Comparison of ENCODE assay signal across 12 cellular contexts in genomic region chr12:49869816-49870500, GRCh38. TPM values are rescaled to one million over a fixed set of nuclear protein-coding genes. Genes with fewer than 3 reads are reported as not detected.
DNase-seq lines count a peak whose midpoint lies in the region; ATAC-seq and TF ChIP-seq lines count a peak whose summit lies in the region.
"Had no signal": no experiment of that assay in that cellular context is flagged by ENCODE, and none has a peak within 500 bp of the region (broad histone marks: within the 10 kb centered on the region; RNA-seq: fewer than 3 reads in every experiment).

No MANE protein-coding gene starts in this region.

- no peak for TF ChIP-seq POLR2A in body of pancreas (IDR thresholded peaks at IDR 0.05)
- no peak for TF ChIP-seq POLR2A in spleen (IDR thresholded peaks at IDR 0.05)

- ATAC-seq in body of pancreas (no peak), HG02970 (IDR thresholded peaks at IDR 0.05; ENCODE audit: low FRiP score, unreplicated experiment) (no peak)

- H3K4me3 Mint-ChIP-seq in Caco-2 (ENCODE audit: unreplicated experiment): no peak overlapping the region
- H3K4me3 Mint-ChIP-seq: activated naive CD4-positive, alpha-beta T cell treated with anti-CD3 and anti-CD28 coated beads, Interleukin-2, amount 50 U/mL, for 24 hours; immature natural killer cell had no signal

- peak overlapping the region; percentile 19 to 59 (median 57) for H3K27ac ChIP-seq in body of pancreas
- H3K27ac ChIP-seq in spleen: peak overlapping the region in 1 of 8 donors; percentile 45

- POLR2A ChIA-PET in Caco-2 (lab: Charles Lee): no interaction called here

- peaks cover 6% of the 10 kb centered on the region for H3K36me3 Mint-ChIP-seq in Caco-2 (ENCODE audit: insufficient read depth, unreplicated experiment)
- H3K36me3 Mint-ChIP-seq: activated naive CD4-positive, alpha-beta T cell treated with anti-CD3 and anti-CD28 coated beads, Interleukin-2, amount 50 U/mL, for 24 hours; immature natural killer cell had no signal

- no peaks in the 10 kb centered on the region for H3K9me3 ChIP-seq in Caco-2
- H3K9me3 ChIP-seq in body of pancreas: no peaks in the 10 kb centered on the region
- no peaks in the 10 kb centered on the region for H3K9me3 ChIP-seq in spleen

- peaks cover 39% of the 10 kb centered on the region for H3K4me1 Mint-ChIP-seq in Caco-2 (ENCODE audit: low read depth, unreplicated experiment)
- H3K4me1 Mint-ChIP-seq: activated naive CD4-positive, alpha-beta T cell treated with anti-CD3 and anti-CD28 coated beads, Interleukin-2, amount 50 U/mL, for 24 hours had no signal

- H3K4me1 ChIP-seq in Caco-2 (peaks cover 44% of the 10 kb centered on the region), body of pancreas (peaks cover 29% of the 10 kb centered on the region), spleen (peaks cover 0 to 36% (median 11%) of the 10 kb centered on the region in 6 donors)

- WGBS in body of pancreas, 2 donors: 91 to 95% methylated on average over 12 to 14 of the region's 14 CpGs
- WGBS in spleen, 5 donors: 86 to 93% (median 90%) methylated on average over 6 to 14 of the region's 14 CpGs

- peak overlapping the region; percentile 90 for H3K27ac Mint-ChIP-seq in Caco-2 (ENCODE audit: unreplicated experiment)
- H3K27ac Mint-ChIP-seq: activated naive CD4-positive, alpha-beta T cell treated with anti-CD3 and anti-CD28 coated beads, Interleukin-2, amount 50 U/mL, for 24 hours; immature natural killer cell had no signal

- TF ChIP-seq CTCF in Caco-2 (IDR thresholded peaks at IDR 0.05; ENCODE audit: insufficient read depth in 1 of 2, low read depth in 1 of 2, low read length in 1 of 2, severe bottlenecking in 1 of 2, unreplicated experiment in 1 of 2): no peak
- TF ChIP-seq CTCF in body of pancreas (IDR thresholded peaks at IDR 0.05): no peak
- no peak for TF ChIP-seq CTCF in spleen (IDR thresholded peaks at IDR 0.05 in 8 of 11, conservative IDR thresholded peaks at IDR 0.05 in 3 of 11)

- H3K27me3 Mint-ChIP-seq in Caco-2 (ENCODE audit: insufficient read depth, unreplicated experiment): no peaks in the 10 kb centered on the region
- H3K27me3 Mint-ChIP-seq: activated naive CD4-positive, alpha-beta T cell treated with anti-CD3 and anti-CD28 coated beads, Interleukin-2, amount 50 U/mL, for 24 hours had no signal

- H3K27me3 ChIP-seq in Caco-2 (replicated peaks; ENCODE audit: control insufficient read depth, insufficient read depth, low read length) (no peaks in the 10 kb centered on the region), body of pancreas (no peaks in the 10 kb centered on the region), spleen (replicated peaks in 1 of 7) (peaks cover 0 to 32% (median 0%) of the 10 kb centered on the region in 7 donors)

- H3K9me3 Mint-ChIP-seq in Caco-2 (ENCODE audit: unreplicated experiment): no peaks in the 10 kb centered on the region
- H3K9me3 Mint-ChIP-seq: activated naive CD4-positive, alpha-beta T cell treated with anti-CD3 and anti-CD28 coated beads, Interleukin-2, amount 50 U/mL, for 24 hours; immature natural killer cell had no signal

- DNase-seq in Caco-2: no peak
- DNase-seq in body of pancreas: no peak
- DNase-seq in islet precursor cell: peak; percentile 56
- DNase-seq in spleen: peak; percentile 59
- DNase-seq in NCI-H2227 (lab: John Stamatoyannopoulos, UW; ENCODE audit: unreplicated experiment): no peak
- DNase-seq in HUDEP-2 (lab: John Stamatoyannopoulos, UW; ENCODE audit: unreplicated experiment in 76 of 76): no peak
- DNase-seq in NOMO-1 treated with DMSO at 0.1 percent for 48 hours (lab: John Stamatoyannopoulos, UW; ENCODE audit: unreplicated experiment): no peak
- DNase-seq: activated CD4-positive, CD25-positive, alpha-beta regulatory T cell; foreskin melanocyte; immature natural killer cell had no signal

- CTCF ChIA-PET in Caco-2 (lab: Charles Lee): interaction anchor here (0.5 to 3.5 kb wide), 4 partner anchors 97 to 913 kb away, joined by 3 to 46 read pairs (median 3); partner anchors contain the start of genes ARF3 and TMBIM6

- H3K4me3 ChIP-seq in Caco-2 (ENCODE audit: low read depth, low read length) (no peak overlapping the region), body of pancreas (no peak overlapping the region), spleen (no peak overlapping the region)

- no TSS peak for BruUV-seq in Caco-2 (replicated peaks; lab: Mats Ljungman, UMichigan)

- H3K36me3 ChIP-seq in Caco-2 (ENCODE audit: control insufficient read depth, insufficient read depth, low read length) (no peaks in the 10 kb centered on the region), body of pancreas (replicated peaks in 1 of 2; ENCODE audit: insufficient read depth in 1 of 2, low read depth in 2 of 2) (no peaks in the 10 kb centered on the region), spleen (no peaks in the 10 kb centered on the region)

- intact Hi-C loops in Caco-2 (cut with micrococcal nuclease; ENCODE audit: unreplicated experiment) (loop anchor here (5.0 kb wide), 2 partner anchors 32 to 82 kb away; partner anchors contain the start of genes AQP2 and FAIM2), body of pancreas (cut with DNase I) (no loop called here), spleen (cut with DNase I; ENCODE audit: low total_unique reads) (loop anchor here (10.0 kb wide), 1 partner anchor 195 kb away; no protein-coding TSS in a partner anchor)

RNA-seq across cellular contexts. Expression of gene BCDIN3D, which starts 27.1 kb away (rescaled TPM):
- 5.7 and 6.6 TPM in 2 replicates for total RNA-seq in Caco-2 (2022)
- 1 to 10 TPM; 1.3 to 3.6 TPM for total RNA-seq in body of pancreas
- total RNA-seq in spleen: 1 to 10 TPM; 4.8 to 7.4 (median 5.3) TPM
- 1 to 10 TPM; 3.3 to 5.1 (median 4.6) TPM for polyA plus RNA-seq in spleen

RNA-seq across cellular contexts. Expression of gene FAIM2, which starts 33.7 kb away (rescaled TPM):
- total RNA-seq in Caco-2 (2022): 0.07 and 0.09 TPM in 2 replicates
- total RNA-seq in body of pancreas: 1 to 10 TPM; 1.0 to 4.9 TPM
- 1 to 10 TPM in 4 of 7 donors, under 1 TPM in 2, not detected in 1; 0.09 to 3.2 (median 1.7) TPM for total RNA-seq in spleen
- under 1 TPM; 0.04 to 0.19 (median 0.17) TPM for polyA plus RNA-seq in spleen

RNA-seq across cellular contexts. Expression of gene NCKAP5L, which starts 41.7 kb away (rescaled TPM):
- total RNA-seq in Caco-2 (2022): 17.8 and 19.5 TPM in 2 replicates
- total RNA-seq in body of pancreas: 10 to 100 TPM; 10.1 to 13.2 TPM
- 10 to 100 TPM; 19.9 to 29.4 (median 23.6) TPM for total RNA-seq in spleen
- polyA plus RNA-seq in spleen: 10 to 100 TPM in 1 of 3 donors, 1 to 10 TPM in 2; 3.6 to 15.3 (median 7.0) TPM

Comparison
In these comparisons a context has a peak if more than half of its experiments do, and no peak if none do; other contexts are left out.
1. DNase-seq: peak in islet precursor cell (single experiment) and spleen (single experiment); none in Caco-2 (0 of 2), body of pancreas (0 of 4), NCI-H2227 (single experiment), HUDEP-2 (0 of 76) and NOMO-1 treated with DMSO at 0.1 percent for 48 hours (single experiment).